Comparison of ENCODE assay signal across 22 cellular contexts in the genomic region with DNA sequence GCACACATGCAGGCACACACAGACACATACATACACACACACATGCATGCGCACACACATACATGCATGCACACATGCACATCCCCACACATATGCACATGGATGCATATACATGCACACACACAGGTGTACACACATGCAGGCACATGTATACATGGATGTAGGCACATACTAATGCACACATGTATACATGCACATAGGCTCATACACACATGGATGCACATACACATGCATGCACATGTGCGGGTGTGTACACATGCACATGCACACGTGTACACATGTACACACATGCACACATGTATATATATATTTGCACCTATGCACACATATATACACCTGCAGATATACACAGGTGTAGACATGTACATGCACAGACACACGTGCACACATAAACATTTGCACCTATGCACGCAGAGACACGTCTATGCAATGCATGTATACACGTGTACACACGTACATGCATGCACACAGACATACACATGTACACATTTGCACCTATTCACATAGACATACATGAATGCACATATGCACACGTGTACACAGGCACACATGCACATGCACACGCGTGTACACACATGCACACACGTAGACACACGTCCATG. TPM values are rescaled to one million over a fixed set of nuclear protein-coding genes. Genes with fewer than 3 reads are reported as not detected.
DNase-seq lines count a peak whose midpoint lies in the region; ATAC-seq and TF ChIP-seq lines count a peak whose summit lies in the region.
"Had no signal": no experiment of that assay in that cellular context is flagged by ENCODE, and none has a peak within 500 bp of the region (broad histone marks: within the 10 kb centered on the region; RNA-seq: fewer than 3 reads in every experiment).

No MANE protein-coding gene starts in this region.

- no peaks in the 10 kb centered on the region for H3K9me3 ChIP-seq in gastroesophageal sphincter
- H3K9me3 ChIP-seq: ascending aorta, MG63, SJSA1, uterus had no signal

- POLR2A ChIA-PET in activated CD4-positive, alpha-beta T cell treated with anti-CD3 and anti-CD28 coated beads, Interleukin-2, amount 10 ng/mL, durations not matched to agents 7 days and 5 days (lab: Charles Lee) = no interaction called here

- no peaks in the 10 kb centered on the region for H3K9me3 Mint-ChIP-seq in activated CD4-positive, alpha-beta T cell treated with anti-CD3 and anti-CD28 coated beads, Interleukin-2, amount 10 ng/mL, durations not matched to agents 7 days and 5 days
- peaks cover 11% of the 10 kb centered on the region; the same call in 2 of the 3 replicates for H3K9me3 Mint-ChIP-seq in GM23338
- no peaks in the 10 kb centered on the region for H3K9me3 Mint-ChIP-seq in central memory CD8-positive, alpha-beta T cell
- no peaks in the 10 kb centered on the region for H3K9me3 Mint-ChIP-seq in nephron progenitor cell
- H3K9me3 Mint-ChIP-seq: IgD-negative memory B cell; T-helper 2 cell treated with Interferon-gamma antibody and Interleukin-4, amounts not matched to agents 5 μg/mL and 100 μg/mL, for 36 hours had no signal

- no peak for TF ChIP-seq EP300 in gastroesophageal sphincter (IDR thresholded peaks at IDR 0.05)

- peaks cover 30% of the 10 kb centered on the region for H4K20me1 ChIP-seq in GM23338 (replicated peaks; ENCODE audit: insufficient read depth)

- peak overlapping the region; percentile 66; the same call in 1 of the 2 replicates for H3K27ac ChIP-seq in GM23338 (ENCODE audit: low read depth)
- no peak overlapping the region for H3K27ac ChIP-seq in gastroesophageal sphincter
- H3K27ac ChIP-seq: ascending aorta, SJSA1, skin epidermis, uterus had no signal

- no peaks in the 10 kb centered on the region for H3K27me3 Mint-ChIP-seq in activated CD4-positive, alpha-beta T cell treated with anti-CD3 and anti-CD28 coated beads, Interleukin-2, amount 10 ng/mL, durations not matched to agents 7 days and 5 days
- H3K27me3 Mint-ChIP-seq in GM23338 (ENCODE audit: insufficient read depth, low read depth, poor library complexity) (peaks cover 12% of the 10 kb centered on the region), nephron progenitor cell (ENCODE audit: low read depth, poor library complexity) (peaks cover 3% of the 10 kb centered on the region)
- H3K27me3 Mint-ChIP-seq in central memory CD8-positive, alpha-beta T cell = no peaks in the 10 kb centered on the region
- H3K27me3 Mint-ChIP-seq: IgD-negative memory B cell had no signal

- H2AFZ ChIP-seq in GM23338 = no peak overlapping the region

- H3K27ac Mint-ChIP-seq in activated CD4-positive, alpha-beta T cell treated with anti-CD3 and anti-CD28 coated beads, Interleukin-2, amount 10 ng/mL, durations not matched to agents 7 days and 5 days = no peak overlapping the region
- H3K27ac Mint-ChIP-seq in GM23338 (no peak overlapping the region), nephron progenitor cell (no peak overlapping the region)
- no peak overlapping the region for H3K27ac Mint-ChIP-seq in central memory CD8-positive, alpha-beta T cell (ENCODE audit: low read depth)

- no peak overlapping the region for H3K4me3 ChIP-seq in GM23338
- no peak overlapping the region for H3K4me3 ChIP-seq in gastroesophageal sphincter
- H3K4me3 ChIP-seq: ascending aorta, MG63, SJSA1, skin epidermis, uterus had no signal

- peak; percentile 4 for DNase-seq in activated CD4-positive, alpha-beta T cell treated with anti-CD3 and anti-CD28 coated beads, Interleukin-2, amount 10 ng/mL, durations not matched to agents 7 days and 5 days
- DNase-seq in activated CD4-positive, alpha-beta T cell treated with anti-CD3 and anti-CD28 coated beads for 48 hours = no peak
- DNase-seq in GM23338 (ENCODE audit: low spot score) (no peak), nephron progenitor cell (no peak)
- DNase-seq in central memory CD8-positive, alpha-beta T cell (ENCODE audit: low spot score in 2 of 2) = no peak
- DNase-seq in stimulated activated CD4-positive, alpha-beta T cell treated with anti-CD3 and anti-CD28 coated beads, Interleukin-4, amount 100 ng/mL, for 1 hour = no peak
- DNase-seq: activated CD4-positive, CD25-positive, alpha-beta regulatory T cell; DMS 273 treated with DMSO at 0.1 percent for 48 hours; GF-D8; MG63; NCI-H774; PC-3; stimulated activated CD4-positive, alpha-beta T cell treated with anti-CD3 and anti-CD28 coated beads, Interleukin-4, amount 100 ng/mL, for 24 hours; uterus had no signal

- peaks cover 41% of the 10 kb centered on the region for H3F3A ChIP-seq in GM23338 (replicated peaks; ENCODE audit: low read depth)

- TF ChIP-seq POLR2A in gastroesophageal sphincter (IDR thresholded peaks at IDR 0.05) = no peak

- peaks cover 35% of the 10 kb centered on the region for H3K4me1 Mint-ChIP-seq in activated CD4-positive, alpha-beta T cell treated with anti-CD3 and anti-CD28 coated beads, Interleukin-2, amount 10 ng/mL, durations not matched to agents 7 days and 5 days
- H3K4me1 Mint-ChIP-seq in GM23338 (peaks cover 21% of the 10 kb centered on the region), nephron progenitor cell (peaks cover 22% of the 10 kb centered on the region)
- peaks cover 19% of the 10 kb centered on the region for H3K4me1 Mint-ChIP-seq in central memory CD8-positive, alpha-beta T cell

- no peak overlapping the region for H3K4me2 ChIP-seq in GM23338

- CTCF ChIA-PET in activated CD4-positive, alpha-beta T cell treated with anti-CD3 and anti-CD28 coated beads, Interleukin-2, amount 10 ng/mL, durations not matched to agents 7 days and 5 days (lab: Charles Lee) = no interaction called here

- H3K36me3 ChIP-seq in GM23338 (ENCODE audit: insufficient read depth) (peaks cover 56% of the 10 kb centered on the region), gastroesophageal sphincter (peaks cover 0 to 38% of the 10 kb centered on the region in 2 donors)
- H3K36me3 ChIP-seq: uterus had no signal

- peak overlapping the region; percentile 13 for H3K4me3 Mint-ChIP-seq in activated CD4-positive, alpha-beta T cell treated with anti-CD3 and anti-CD28 coated beads, Interleukin-2, amount 10 ng/mL, durations not matched to agents 7 days and 5 days
- H3K4me3 Mint-ChIP-seq in GM23338 (0 out of 3 replicates have a peak overlapping the region, but pooled peaks have one; percentile 16), nephron progenitor cell (peak overlapping the region; percentile 13)
- peak overlapping the region; percentile 85 for H3K4me3 Mint-ChIP-seq in central memory CD8-positive, alpha-beta T cell

- H3K27me3 ChIP-seq in GM23338 (ENCODE audit: insufficient read depth) (no peaks in the 10 kb centered on the region), gastroesophageal sphincter (no peaks in the 10 kb centered on the region)
- H3K27me3 ChIP-seq: ascending aorta, MG63, SJSA1, uterus had no signal

- WGBS in gastroesophageal sphincter (ENCODE audit: low coverage in 1 of 2), 2 donors = 86 to 91% methylated on average over 12 to 13 of the region's 13 CpGs

- H3K9me2 ChIP-seq in GM23338 (ENCODE audit: insufficient read depth) = no peaks in the 10 kb centered on the region

- H3K79me2 ChIP-seq in GM23338 (replicated peaks; ENCODE audit: insufficient read depth) = peaks cover 70% of the 10 kb centered on the region

- ATAC-seq in GM23338 (no peak), gastroesophageal sphincter (no peak), GM18870 (IDR thresholded peaks at IDR 0.05; ENCODE audit: unreplicated experiment) (no peak)
- ATAC-seq in central memory CD8-positive, alpha-beta T cell (replicated peaks; ENCODE audit: extremely low read depth, poor library complexity, severe bottlenecking) = no peak
- ATAC-seq: HCT116, PC-3 had no signal

- TF ChIP-seq CTCF in GM23338 (conservative IDR thresholded peaks at IDR 0.05; ENCODE audit: low read depth in 2 of 2) = no peak
- no peak for TF ChIP-seq CTCF in nephron progenitor cell (IDR thresholded peaks at IDR 0.05)
- TF ChIP-seq CTCF in gastroesophageal sphincter (IDR thresholded peaks at IDR 0.05) = no peak

- no peaks in the 10 kb centered on the region; the same call in 1 of the 2 replicates for H3K4me1 ChIP-seq in GM23338 (ENCODE audit: insufficient read depth)
- peaks cover 0 to 35% (median 9%) of the 10 kb centered on the region in 3 donors for H3K4me1 ChIP-seq in gastroesophageal sphincter
- H3K4me1 ChIP-seq: ascending aorta, uterus had no signal

- peaks cover 37% of the 10 kb centered on the region for H3K36me3 Mint-ChIP-seq in activated CD4-positive, alpha-beta T cell treated with anti-CD3 and anti-CD28 coated beads, Interleukin-2, amount 10 ng/mL, durations not matched to agents 7 days and 5 days (ENCODE audit: low read depth)
- H3K36me3 Mint-ChIP-seq in GM23338 (ENCODE audit: low read depth) (peaks cover 75% of the 10 kb centered on the region), nephron progenitor cell (ENCODE audit: low read depth) (peaks cover 53% of the 10 kb centered on the region)
- H3K36me3 Mint-ChIP-seq in central memory CD8-positive, alpha-beta T cell (ENCODE audit: insufficient read depth) = peaks cover 15% of the 10 kb centered on the region

TF ChIP-seq in GM23338, 12 proteins besides CTCF, POLR2A, EP300 and RAD21:
- no peak for TF ChIP-seq EZH2phosphoT487 (IDR thresholded peaks at IDR 0.05; ENCODE audit: unreplicated experiment)
- peak; percentile 51; the same call in 1 of the 2 replicates for TF ChIP-seq POLR2AphosphoS5 (IDR thresholded peaks at IDR 0.05; ENCODE audit: low read depth)

RNA-seq across cellular contexts. Expression of a gene that starts 4.0 kb away (rescaled TPM):
- 10 to 100 TPM; 60.1 to 63.4 TPM for total RNA-seq in activated CD4-positive, alpha-beta T cell treated with anti-CD3 and anti-CD28 coated beads, Interleukin-2, amount 10 ng/mL, durations not matched to agents 7 days and 5 days
- total RNA-seq in GM23338 (2014; rRNA removed; shearing (Covaris generic)) = 95.9 and 112 TPM in 2 replicates
- polyA plus RNA-seq in GM23338 (2016; fragmentation: Nextera tagmentation; extraction: Ambion mirVana) = 48.7 and 50.9 TPM in 2 replicates
- total RNA-seq in gastroesophageal sphincter = 1 to 10 TPM; 1.1 to 8.8 (median 6.0) TPM

RNA-seq across cellular contexts. Expression of a gene that starts 33.4 kb away (rescaled TPM):
- total RNA-seq in activated CD4-positive, alpha-beta T cell treated with anti-CD3 and anti-CD28 coated beads, Interleukin-2, amount 10 ng/mL, durations not matched to agents 7 days and 5 days = 10 to 100 TPM; 48.5 to 52.1 TPM
- total RNA-seq in GM23338 (2014; rRNA removed; shearing (Covaris generic)) = 57.4 and 66.8 TPM in 2 replicates
- polyA plus RNA-seq in GM23338 (2016; fragmentation: Nextera tagmentation; extraction: Ambion mirVana) = 41.4 and 43.6 TPM in 2 replicates
- 10 to 100 TPM; 35.3 to 53.5 (median 46.3) TPM for total RNA-seq in gastroesophageal sphincter

Comparison
In these comparisons a context has a peak if more than half of its experiments do, and no peak if none do; other contexts are left out.
1. H3K4me3 Mint-ChIP-seq: peak in every context shown above with its lines; median percentile 85 in central memory CD8-positive, alpha-beta T cell; 16 in GM23338; 13 in activated CD4-positive, alpha-beta T cell treated with anti-CD3 and anti-CD28 coated beads, Interleukin-2, amount 10 ng/mL, durations not matched to agents 7 days and 5 days; 13 in nephron progenitor cell.